23 cellular contexts compared by ENCODE assay signal in genomic region chr7:107830410-107830809, GRCh38. TPM values are rescaled to one million over a fixed set of nuclear protein-coding genes. Genes with fewer than 3 reads are reported as not detected.
DNase-seq lines count a peak whose midpoint lies in the region; ATAC-seq, FAIRE-seq and TF ChIP-seq lines count a peak whose summit lies in the region.
"Had no signal": no experiment of that assay in that cellular context is flagged by ENCODE, and none has a peak within 500 bp of the region (broad histone marks: within the 10 kb centered on the region; RNA-seq: fewer than 3 reads in every experiment).

No MANE protein-coding gene starts in this region.

- TF ChIP-seq RAD21 in HepG2 (CRISPR knock-in tag; IDR thresholded peaks at IDR 0.05) = no peak

- no peak for TF ChIP-seq CTCF in HepG2 (CRISPR knock-in tag; IDR thresholded peaks at IDR 0.05)
- TF ChIP-seq CTCF in right lobe of liver (IDR thresholded peaks at IDR 0.05) = no peak
- no peak for TF ChIP-seq CTCF in progenitor cell of endocrine pancreas (IDR thresholded peaks at IDR 0.05; ENCODE audit: unreplicated experiment)

- ATAC-seq in HepG2 (no peak), right lobe of liver (no peak), left colon (peak; percentile 98)
- no peak for ATAC-seq in activated T-cell treated with anti-CD3 and anti-CD28 coated beads, Interleukin-2, amount 50 U/mL, for 72 hours (replicated peaks in 1 of 2)
- ATAC-seq: A549 had no signal

- FAIRE-seq in HepG2 (lab: Jason Lieb, UNC) = no peak
- FAIRE-seq: A549, G401.6, GM19239, H1 had no signal

- no peaks in the 10 kb centered on the region for H3K27me3 Mint-ChIP-seq in progenitor cell of endocrine pancreas
- H3K27me3 Mint-ChIP-seq in activated T-cell treated with anti-CD3 and anti-CD28 coated beads, Interleukin-2, amount 50 U/mL, for 72 hours (ENCODE audit: low read depth) = peaks cover 13% of the 10 kb centered on the region
- H3K27me3 Mint-ChIP-seq: CD4-positive, alpha-beta memory T cell had no signal

- no peaks in the 10 kb centered on the region for H3K4me1 ChIP-seq in HepG2 (ENCODE audit: insufficient read depth, low read length)
- no peaks in the 10 kb centered on the region for H3K4me1 ChIP-seq in right lobe of liver
- H3K4me1 ChIP-seq: A549 had no signal

- 30% methylated on average over 3 of the region's 3 CpGs for WGBS in HepG2 (ENCODE audit: low lambda C conversion rate)
- WGBS in right lobe of liver (ENCODE audit: insufficient coverage, low coverage, low lambda C conversion rate, missing lambda C conversion rate) = 61% methylated on average over 3 of the region's 3 CpGs

- H3K4me2 ChIP-seq in HepG2 (ENCODE audit: low read depth, low read length) = no peak overlapping the region
- H3K4me2 ChIP-seq: A549 had no signal

- TF ChIP-seq POLR2A in HepG2 (IDR thresholded peaks at IDR 0.05; ENCODE audit: insufficient read depth in 1 of 2, low read depth in 2 of 2, low read length in 2 of 2) = no peak
- TF ChIP-seq POLR2A in right lobe of liver (IDR thresholded peaks at IDR 0.05) = no peak

- no peaks in the 10 kb centered on the region for H4K20me1 ChIP-seq in HepG2 (ENCODE audit: insufficient read depth, low read length)

- H3K36me3 ChIP-seq in HepG2 (replicated peaks in 1 of 2; ENCODE audit: control insufficient read depth in 1 of 2, insufficient read depth in 2 of 2, low read length in 2 of 2) (no peaks in the 10 kb centered on the region), right lobe of liver (no peaks in the 10 kb centered on the region)

- H3K27ac ChIP-seq in HepG2 (ENCODE audit: extremely low read length, insufficient read depth, low read length) (no peak overlapping the region), right lobe of liver (no peak overlapping the region)
- H3K27ac ChIP-seq: A549, GM23248 had no signal

- peaks cover 22% of the 10 kb centered on the region for H3K4me1 Mint-ChIP-seq in progenitor cell of endocrine pancreas (ENCODE audit: low read depth)
- H3K4me1 Mint-ChIP-seq in activated T-cell treated with anti-CD3 and anti-CD28 coated beads, Interleukin-2, amount 50 U/mL, for 72 hours (ENCODE audit: low read depth) = no peaks in the 10 kb centered on the region

- H3K27me3 ChIP-seq in HepG2 (ENCODE audit: control insufficient read depth in 1 of 2, insufficient read depth in 2 of 2, low read length in 2 of 2) (no peaks in the 10 kb centered on the region; a peak in 1 of 5 replicates), right lobe of liver (no peaks in the 10 kb centered on the region)

- H3K36me3 Mint-ChIP-seq in progenitor cell of endocrine pancreas (ENCODE audit: insufficient read depth) = peaks cover 9% of the 10 kb centered on the region
- peaks cover 0 to 2% of the 10 kb centered on the region in 2 donors for H3K36me3 Mint-ChIP-seq in activated T-cell treated with anti-CD3 and anti-CD28 coated beads, Interleukin-2, amount 50 U/mL, for 72 hours (ENCODE audit: insufficient read depth in 2 of 2)
- H3K36me3 Mint-ChIP-seq: CD4-positive, alpha-beta memory T cell had no signal

- H3K4me3 ChIP-seq in HepG2 (replicated peaks in 1 of 3; ENCODE audit: insufficient read depth in 1 of 3, low read depth in 2 of 3, low read length in 3 of 3) (no peak overlapping the region), right lobe of liver (no peak overlapping the region)
- H3K4me3 ChIP-seq: A549, GM23248 had no signal

- no peak for TF ChIP-seq EP300 in HepG2 (IDR thresholded peaks at IDR 0.05; ENCODE audit: low read depth in 2 of 2, low read length in 2 of 2)
- no peak for TF ChIP-seq EP300 in HepG2 (CRISPR knock-in tag; IDR thresholded peaks at IDR 0.05; ENCODE audit: borderline replicate concordance)

- no peak overlapping the region for H3K9ac ChIP-seq in HepG2 (ENCODE audit: insufficient read depth, low read depth, low read length)
- H3K9ac ChIP-seq: GM23248 had no signal

- BruUV-seq in HepG2 (replicated peaks; lab: Mats Ljungman, UMichigan) = no TSS peak

- H2AFZ ChIP-seq in HepG2 (ENCODE audit: low read length) = no peak overlapping the region
- H2AFZ ChIP-seq: GM23248 had no signal

- H3K4me3 Mint-ChIP-seq in progenitor cell of endocrine pancreas (ENCODE audit: low read depth) = no peak overlapping the region
- H3K4me3 Mint-ChIP-seq in activated T-cell treated with anti-CD3 and anti-CD28 coated beads, Interleukin-2, amount 50 U/mL, for 72 hours = no peak overlapping the region
- H3K4me3 Mint-ChIP-seq: CD4-positive, alpha-beta memory T cell had no signal

- intact Hi-C loops in HepG2 (cut with micrococcal nuclease; ENCODE audit: unreplicated experiment) = no loop called here
- intact Hi-C loops in right lobe of liver (cut with DNase I) = no loop called here
- intact Hi-C loops in left colon (cut with DNase I, micrococcal nuclease) = no loop called here

- POLR2A ChIA-PET in HepG2 (lab: Yijun Ruan, JAX) = no interaction called here

- CTCF ChIA-PET in HepG2 (lab: Yijun Ruan, JAX; ENCODE audit: low intra/inter-chr PET ratio, low total read pairs) = no interaction called here

- no peaks in the 10 kb centered on the region for H3K79me2 ChIP-seq in HepG2 (ENCODE audit: insufficient read depth, low read length)

- in situ Hi-C loops in HepG2 (cut with HindIII; ENCODE audit: extremely low pct_ligation_motif_present, low pct_unique_long_range_greater_than_20kb) = no loop called here

- peaks cover 25% of the 10 kb centered on the region for H3K9me3 Mint-ChIP-seq in progenitor cell of endocrine pancreas (ENCODE audit: low read depth)
- H3K9me3 Mint-ChIP-seq in activated T-cell treated with anti-CD3 and anti-CD28 coated beads, Interleukin-2, amount 50 U/mL, for 72 hours = peaks cover 3 to 5% of the 10 kb centered on the region in 2 donors
- H3K9me3 Mint-ChIP-seq: CD4-positive, alpha-beta memory T cell had no signal

- no peak for DNase-seq in HepG2 (ENCODE audit: low spot score)
- DNase-seq in right lobe of liver = no peak
- no peak for DNase-seq in left colon
- no peak for DNase-seq in progenitor cell of endocrine pancreas (ENCODE audit: low spot score, unreplicated experiment)
- DNase-seq in DMS 273 treated with DMSO at 0.1 percent for 48 hours (lab: John Stamatoyannopoulos, UW) = no peak
- no peak for DNase-seq in AG20443 (ENCODE audit: low spot score)
- DNase-seq in activated T-cell treated with anti-CD3 and anti-CD28 coated beads, Interleukin-2, amount 50 U/mL, for 72 hours = no peak
- DNase-seq: 8988T; ACHN; C1 segment of cervical spinal cord; Calu3; CD4-positive, alpha-beta memory T cell; COR-L47; DMS153; DND-41; GM23248; H7; HCEC 1CT had no signal

- peak overlapping the region; percentile 23 for H3K27ac Mint-ChIP-seq in progenitor cell of endocrine pancreas
- no peak overlapping the region for H3K27ac Mint-ChIP-seq in activated T-cell treated with anti-CD3 and anti-CD28 coated beads, Interleukin-2, amount 50 U/mL, for 72 hours

- H3K9me3 ChIP-seq in HepG2 (ENCODE audit: low read length) = no peaks in the 10 kb centered on the region
- no peaks in the 10 kb centered on the region for H3K9me3 ChIP-seq in right lobe of liver
- H3K9me3 ChIP-seq: A549 had no signal

TF ChIP-seq in HepG2, 621 proteins besides CTCF, POLR2A, EP300 and RAD21 (continues in another document):
- TF ChIP-seq MEF2D (CRISPR knock-in tag; IDR thresholded peaks at IDR 0.05) (no peak), MNT (IDR thresholded peaks at IDR 0.05) (no peak), KAT8 (CRISPR knock-in tag; IDR thresholded peaks at IDR 0.05) (no peak), HDAC6 (IDR thresholded peaks at IDR 0.05; ENCODE audit: low read depth, low read length) (no peak), HNF4A (CRISPR knock-in tag; IDR thresholded peaks at IDR 0.05) (0 out of 2 replicates have a peak, but pooled peaks have one; percentile 17), PRPF4 (IDR thresholded peaks at IDR 0.05; ENCODE audit: low read depth, low read length, poor library complexity, severe bottlenecking) (no peak)

RNA-seq across cellular contexts. Expression of gene SLC26A3, which starts 27.4 kb away (rescaled TPM):
- total RNA-seq in HepG2 (2016; rRNA removed; fragmentation: Illumina TruSeq; extraction: Trizol) (0.08 and 0.11 TPM in 2 replicates), right lobe of liver (1 to 10 TPM in 2 of 6 experiments, under 1 TPM in 2, not detected in 2; 0.15 to 2.8 (median 1.5) TPM), left colon (1,000 to 10,000 TPM; 2,382 to 3,814 TPM), progenitor cell of endocrine pancreas (2.0 and 2.8 TPM in 2 replicates)
- not detected in 2 replicates for total RNA-seq in HepG2 (2016; cell fraction: cytosol; rRNA removed; fragmentation: Illumina TruSeq; extraction: Trizol; ENCODE audit: low read depth)
- total RNA-seq in HepG2 (2016; cell fraction: insoluble cytoplasmic fraction; rRNA removed; fragmentation: Illumina TruSeq; extraction: Trizol) = 0.06 and 0.11 TPM in 2 replicates
- total RNA-seq in HepG2 (2016; cell fraction: membrane; rRNA removed; fragmentation: Illumina TruSeq; extraction: Trizol) = 0.06 TPM in 1 of 2 replicates, not detected in the other
- 0.84 TPM in 1 of 2 replicates, not detected in the other for total RNA-seq in HepG2 (2016; cell fraction: nucleus; rRNA removed; fragmentation: Illumina TruSeq; extraction: Trizol)
- 0.30 and 0.71 TPM in 2 replicates for polyA plus RNA-seq in HepG2 (2011; rRNA removed)
- polyA plus RNA-seq in HepG2 (2011; cell fraction: cytosol; rRNA removed) = 0.20 and 0.68 TPM in 2 replicates
- 0.10 and 0.17 TPM in 2 replicates for polyA plus RNA-seq in HepG2 (2011; cell fraction: nucleus; rRNA removed)
- 3.2 and 10.9 TPM in 2 replicates for polyA plus RNA-seq in HepG2 (2012)
- not detected in 2 replicates for polyA plus RNA-seq in HepG2 (2016; cell fraction: cytosol; fragmentation: Illumina TruSeq; extraction: Trizol; ENCODE audit: low read depth)
- polyA plus RNA-seq in HepG2 (2016; cell fraction: insoluble cytoplasmic fraction; fragmentation: Illumina TruSeq; extraction: Trizol; ENCODE audit: low read depth) = not detected in 2 replicates
- polyA plus RNA-seq in HepG2 (2016; cell fraction: membrane; fragmentation: Illumina TruSeq; extraction: Trizol; ENCODE audit: low read depth) = not detected in 2 replicates
- 0.15 TPM in 1 of 2 replicates, not detected in the other for polyA plus RNA-seq in HepG2 (2016; cell fraction: nucleus; fragmentation: Illumina TruSeq; extraction: Trizol; ENCODE audit: insufficient read depth, low read depth)
- 0.26 TPM in 1 of 2 replicates, not detected in the other for polyA minus RNA-seq in HepG2 (2011; rRNA and poly(A)+ RNA removed; ENCODE audit: low replicate concordance)
- polyA minus RNA-seq in HepG2 (2011; cell fraction: cytosol; rRNA and poly(A)+ RNA removed) = 0.30 TPM in 1 of 2 replicates, not detected in the other
- polyA minus RNA-seq in HepG2 (2011; cell fraction: nucleus; rRNA and poly(A)+ RNA removed) = 0.26 and 0.62 TPM in 2 replicates
- total RNA-seq in activated T-cell treated with anti-CD3 and anti-CD28 coated beads, Interleukin-2, amount 50 U/mL, for 72 hours = not detected
- total RNA-seq: Calu3; CD4-positive, alpha-beta memory T cell; GM23248; H1; H7 had no signal
- polyA plus RNA-seq: A549; BJ; CD4-positive, alpha-beta memory T cell; GM23248; H1 had no signal

Comparison
In these comparisons a context has a peak if more than half of its experiments do, and no peak if none do; other contexts are left out.
1. RNA of gene SLC26A3, which starts 27.4 kb away (total RNA-seq): 2,382 to 3,814 TPM in left colon; 2.0 to 2.8 TPM in progenitor cell of endocrine pancreas, 0.15 to 2.8 TPM in right lobe of liver, 0.06 to 0.84 TPM in HepG2 and not detected in activated T-cell treated with anti-CD3 and anti-CD28 coated beads, Interleukin-2, amount 50 U/mL, for 72 hours; every median in the first group is over 100 times any median in the second.